Comparison of ENCODE assay signal across 8 cellular contexts in the genomic region with DNA sequence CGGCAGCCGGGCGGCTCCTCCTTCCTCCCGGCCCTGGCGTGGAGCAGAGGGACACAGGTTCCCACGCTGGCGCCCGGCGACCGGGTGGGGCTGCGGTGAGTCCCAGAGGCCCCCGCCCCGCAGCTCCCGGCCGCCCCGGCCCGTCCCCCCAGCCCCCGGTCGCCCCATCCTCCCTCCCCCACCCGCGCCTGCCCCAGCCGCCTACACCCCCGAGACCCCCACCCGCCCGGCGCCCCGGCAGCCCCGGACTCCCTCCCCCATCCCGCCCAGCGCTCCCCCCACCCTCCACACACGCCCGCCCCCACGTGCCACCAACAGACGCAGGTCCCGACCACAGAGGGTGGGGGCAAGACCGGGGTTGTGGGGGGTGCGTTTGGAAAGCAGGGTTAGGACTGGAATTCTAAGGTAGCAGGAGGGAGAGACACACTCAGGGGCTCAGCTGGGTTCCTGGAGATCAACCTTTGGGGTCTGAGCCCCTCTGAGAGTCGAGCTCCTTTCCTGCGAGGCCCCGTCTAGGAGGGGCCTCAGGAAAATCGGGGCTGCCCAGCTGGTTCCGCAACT. TPM values are rescaled to one million over a fixed set of nuclear protein-coding genes. Genes with fewer than 3 reads are reported as not detected.
DNase-seq lines count a peak whose midpoint lies in the region; ATAC-seq and TF ChIP-seq lines count a peak whose summit lies in the region.

No MANE protein-coding gene starts in this region.

- H3K4me3 ChIP-seq in right atrium auricular region: peak overlapping the region; percentile 62 to 79
- peak overlapping the region; percentile 62 to 68 for H3K4me3 ChIP-seq in testis

- no peak for ATAC-seq in activated CD4-positive, CD25-positive, alpha-beta regulatory T cell treated with anti-CD3 and anti-CD28 coated beads, Interleukin-2, amount 50 U/mL, for 24 hours
- no peak for ATAC-seq in HG03521 (IDR thresholded peaks at IDR 0.05; ENCODE audit: unreplicated experiment)

- H3K27ac ChIP-seq in right atrium auricular region (peak overlapping the region; percentile 60 to 65), testis (peak overlapping the region in 1 of 2 donors; percentile 77)

- 24 to 30% methylated on average over 4 to 7 of the region's 42 CpGs for WGBS in testis, 2 donors

- H3K9me3 ChIP-seq in right atrium auricular region (no peaks in the 10 kb centered on the region), testis (no peaks in the 10 kb centered on the region)

- no peaks in the 10 kb centered on the region for H3K36me3 ChIP-seq in right atrium auricular region
- H3K36me3 ChIP-seq in testis (ENCODE audit: low read depth, missing control alignments): no peaks in the 10 kb centered on the region

- intact Hi-C loops in testis (cut with DNase I; ENCODE audit: low total_unique reads): no loop called here

- H3K4me1 ChIP-seq in right atrium auricular region (peaks cover 0 to 23% of the 10 kb centered on the region in 2 donors), testis (peaks cover 4% of the 10 kb centered on the region)

- H3K27me3 ChIP-seq in right atrium auricular region: no peaks in the 10 kb centered on the region
- no peaks in the 10 kb centered on the region for H3K27me3 ChIP-seq in testis

- TF ChIP-seq POLR2A in testis (IDR thresholded peaks at IDR 0.05): no peak

- peak; percentile 30 for DNase-seq in activated CD4-positive, CD25-positive, alpha-beta regulatory T cell treated with anti-CD3 and anti-CD28 coated beads, Interleukin-2, amount 50 U/mL, for 72 hours
- DNase-seq in activated CD4-positive, alpha-beta T cell treated with anti-CD3 and anti-CD28 coated beads, Interleukin-2, amount 50 U/mL, for 4 hours: peak; percentile 36 to 40
- DNase-seq in right atrium auricular region (ENCODE audit: low spot score) (no peak), testis (no peak), NCI-H446 (lab: John Stamatoyannopoulos, UW) (no peak)
- no peak for DNase-seq in stimulated activated CD8-positive, alpha-beta memory T cell treated with anti-CD3 and anti-CD28 coated beads, Interleukin-4, amount 100 ng/mL, for 48 hours

- TF ChIP-seq CTCF in right atrium auricular region (IDR thresholded peaks at IDR 0.05): no peak
- no peak for TF ChIP-seq CTCF in testis (IDR thresholded peaks at IDR 0.05)

RNA-seq across cellular contexts. Expression of gene PGGHG, which starts 0.3 kb away (rescaled TPM):
- total RNA-seq in right atrium auricular region (1 to 10 TPM; 4.9 to 9.4 TPM), testis (10 to 100 TPM; 26.5 to 32.5 TPM)
- polyA plus RNA-seq in testis (ENCODE audit: insufficient read depth, low read depth, low replicate concordance): 8.2 TPM

RNA-seq across cellular contexts. Expression of gene IFITM5, which starts 10.1 kb away (rescaled TPM):
- total RNA-seq in right atrium auricular region: not detected
- not detected for total RNA-seq in testis
- not detected for polyA plus RNA-seq in testis (ENCODE audit: insufficient read depth, low read depth, low replicate concordance)

RNA-seq across cellular contexts. Expression of gene NLRP6, which starts 11.0 kb away (rescaled TPM):
- total RNA-seq in right atrium auricular region: under 1 TPM; 0.19 to 0.20 TPM
- 1 to 10 TPM in 1 of 2 donors, under 1 TPM in 1; 0.31 to 2.4 TPM for total RNA-seq in testis
- polyA plus RNA-seq in testis (ENCODE audit: insufficient read depth, low read depth, low replicate concordance): 0.26 TPM

RNA-seq across cellular contexts. Expression of gene IFITM2, which starts 18.4 kb away (rescaled TPM):
- total RNA-seq in right atrium auricular region (100 to 1,000 TPM; 120 to 296 TPM), testis (100 to 1,000 TPM; 119 to 169 TPM)
- 283 TPM for polyA plus RNA-seq in testis (ENCODE audit: insufficient read depth, low read depth, low replicate concordance)

RNA-seq across cellular contexts. Expression of gene IFITM1, which starts 24.6 kb away (rescaled TPM):
- 100 to 1,000 TPM in 1 of 2 donors, 10 to 100 TPM in 1; 82.3 to 241 TPM for total RNA-seq in right atrium auricular region
- total RNA-seq in testis: 10 to 100 TPM; 63.1 to 93.3 TPM
- 146 TPM for polyA plus RNA-seq in testis (ENCODE audit: insufficient read depth, low read depth, low replicate concordance)

Comparison
In these comparisons a context has a peak if more than half of its experiments do, and no peak if none do; other contexts are left out.
1. DNase-seq: peak in activated CD4-positive, CD25-positive, alpha-beta regulatory T cell treated with anti-CD3 and anti-CD28 coated beads, Interleukin-2, amount 50 U/mL, for 72 hours (single experiment) and activated CD4-positive, alpha-beta T cell treated with anti-CD3 and anti-CD28 coated beads, Interleukin-2, amount 50 U/mL, for 4 hours (2 of 2); none in right atrium auricular region (single experiment), testis (single experiment), stimulated activated CD8-positive, alpha-beta memory T cell treated with anti-CD3 and anti-CD28 coated beads, Interleukin-4, amount 100 ng/mL, for 48 hours (single experiment) and NCI-H446 (0 of 2).